In the genomic region with DNA sequence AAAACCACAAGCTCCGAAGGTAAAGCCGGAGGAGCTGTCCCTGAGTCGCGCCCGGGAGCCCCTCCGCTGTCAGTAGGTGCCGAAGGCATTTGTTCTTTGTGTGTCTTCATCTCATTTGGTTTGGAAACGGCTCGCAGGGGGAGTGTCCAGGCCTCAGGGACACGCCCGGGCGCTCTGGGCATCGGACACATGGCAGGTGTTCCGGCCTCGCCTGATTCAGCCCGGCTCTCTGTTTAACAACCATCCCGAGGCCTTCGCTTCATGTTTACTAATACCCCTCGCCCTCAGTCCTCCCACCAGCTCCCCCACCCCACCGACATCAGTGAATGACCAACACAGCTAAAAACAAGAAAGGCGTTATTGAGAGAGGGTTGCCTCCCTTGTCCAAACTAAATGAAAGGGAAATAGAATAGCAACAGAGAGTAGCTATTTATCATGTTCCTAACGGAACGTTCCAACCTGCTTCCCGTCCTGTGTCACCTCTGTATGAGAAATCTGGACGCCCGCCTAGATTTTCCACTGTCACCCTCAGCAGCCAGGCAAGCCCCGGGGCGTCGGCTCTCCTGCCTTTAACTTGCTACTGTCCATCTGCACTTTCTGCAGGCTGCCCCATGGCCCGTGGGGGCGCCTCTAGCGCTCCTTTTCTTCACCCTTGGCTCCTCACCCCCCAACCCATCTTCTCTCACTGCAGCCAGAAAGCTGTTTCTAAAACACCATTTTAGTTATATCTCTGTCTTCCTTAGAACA, we compare ENCODE assay signal across 16 cellular contexts.
DNase-seq lines count a peak whose midpoint lies in the region; ATAC-seq, FAIRE-seq and TF ChIP-seq lines count a peak whose summit lies in the region.
"Had no signal": no experiment of that assay in that cellular context is flagged by ENCODE, and none has a peak within 500 bp of the region (broad histone marks: within the 10 kb centered on the region; RNA-seq: fewer than 3 reads in every experiment).

No MANE protein-coding gene starts in this region.

- H3K27me3 ChIP-seq in pancreas (no peaks in the 10 kb centered on the region), testis (no peaks in the 10 kb centered on the region)

- TF ChIP-seq CTCF in pancreas (IDR thresholded peaks at IDR 0.05) (no peak), D721Med (IDR thresholded peaks at IDR 0.05; ENCODE audit: insufficient read depth, missing control alignments) (no peak), testis (IDR thresholded peaks at IDR 0.05) (no peak)

- intact Hi-C loops in left ventricle myocardium superior (cut with micrococcal nuclease) = no loop called here
- intact Hi-C loops in pancreas (cut with DNase I) = no loop called here
- intact Hi-C loops in testis (cut with DNase I; ENCODE audit: low total_unique reads) = no loop called here

- no peak overlapping the region for H3K27ac ChIP-seq in pancreas
- no peak overlapping the region for H3K27ac ChIP-seq in testis
- H3K27ac ChIP-seq: SK-N-MC had no signal

- ATAC-seq in left ventricle myocardium superior (peak; percentile 97), pancreas (peak in 3 of 4 donors; percentile 40 to 46 (median 42)), GM21390 (IDR thresholded peaks at IDR 0.05; ENCODE audit: unreplicated experiment) (no peak), GM19035 (IDR thresholded peaks at IDR 0.05; ENCODE audit: unreplicated experiment) (no peak)

- FAIRE-seq in pancreas (lab: Jason Lieb, UNC) (no peak), D721Med (lab: Jason Lieb, UNC) (no peak)

- WGBS in pancreas, 2 donors = 18 to 24% methylated on average over 32 of the region's 32 CpGs
- WGBS in testis, 2 donors = 39 to 42% methylated on average over 30 to 32 of the region's 32 CpGs

- DNase-seq in DMS153 treated with DMSO at 0.1 percent for 48 hours (lab: John Stamatoyannopoulos, UW; ENCODE audit: unreplicated experiment) (peak; percentile 19), RPMI8226 (peak; percentile 90), left ventricle myocardium superior (peak; percentile 71), pancreas (no peak), D721Med (ENCODE audit: insufficient read length, low spot score) (no peak), testis (no peak)
- DNase-seq: activated B cell treated with CpG ODN at 0.5 μM for 24 hours, activated T-cell treated with anti-CD3 and anti-CD28 coated beads for 4 hours, AML-193, foreskin fibroblast, kidney glomerular epithelial cell, NCI-H1436 treated with DMSO at 0.1 percent for 48 hours, NCI-H774 had no signal

- no peak overlapping the region for H3K4me3 ChIP-seq in pancreas
- H3K4me3 ChIP-seq in testis = no peak overlapping the region
- H3K4me3 ChIP-seq: SK-N-MC had no signal

- H3K36me3 ChIP-seq in pancreas = no peaks in the 10 kb centered on the region
- H3K36me3 ChIP-seq in testis (ENCODE audit: low read depth, missing control alignments) = no peaks in the 10 kb centered on the region

- no peak for TF ChIP-seq POLR2A in testis (IDR thresholded peaks at IDR 0.05)

- no peaks in the 10 kb centered on the region for H3K4me1 ChIP-seq in pancreas
- H3K4me1 ChIP-seq in testis = no peaks in the 10 kb centered on the region

- H3K9me3 ChIP-seq in pancreas = no peaks in the 10 kb centered on the region
- no peaks in the 10 kb centered on the region for H3K9me3 ChIP-seq in testis

Comparison
In these comparisons a context has a peak if more than half of its experiments do, and no peak if none do; other contexts are left out.
1. DNase-seq: peak in DMS153 treated with DMSO at 0.1 percent for 48 hours (single experiment), RPMI8226 (single experiment) and left ventricle myocardium superior (single experiment); none in pancreas (0 of 6), D721Med (single experiment) and testis (single experiment).
2. ATAC-seq: peak in left ventricle myocardium superior (single experiment) and pancreas (3 of 4); none in GM21390 (single experiment) and GM19035 (single experiment).